17 cellular contexts compared by ENCODE assay signal in genomic region chr2:235537587-235537986, GRCh38. TPM values are rescaled to one million over a fixed set of nuclear protein-coding genes. Genes with fewer than 3 reads are reported as not detected.
A peak's percentile ranks its signal among the peaks of the same experiment; 100 is the strongest.
DNase-seq lines count a peak whose midpoint lies in the region; ATAC-seq, FAIRE-seq and TF ChIP-seq lines count a peak whose summit lies in the region.
"Had no signal": no experiment of that assay in that cellular context is flagged by ENCODE, and none has a peak within 500 bp of the region (broad histone marks: within the 10 kb centered on the region; RNA-seq: fewer than 3 reads in every experiment).

No MANE protein-coding gene starts in this region.

- no TSS peak for BruUV-seq in HepG2 (replicated peaks; lab: Mats Ljungman, UMichigan)

- CTCF ChIA-PET in HepG2 (lab: Yijun Ruan, JAX; ENCODE audit: low intra/inter-chr PET ratio, low total read pairs), result no interaction called here
- CTCF ChIA-PET in activated naive CD4-positive, alpha-beta T cell treated with anti-CD3 and anti-CD28 coated beads for 36 hours (lab: Charles Lee), result interaction anchor here (0.6 kb wide), 1 partner anchor 1609 kb away, joined by 3 read pairs; no protein-coding TSS in a partner anchor

- FAIRE-seq in HepG2 (lab: Jason Lieb, UNC) (no peak), small intestine (lab: Jason Lieb, UNC) (no peak)
- FAIRE-seq: GM12878, GM18507 had no signal

- no peaks in the 10 kb centered on the region for H3K36me3 ChIP-seq in liver (ENCODE audit: control insufficient read depth in 4 of 4, insufficient read depth in 3 of 4, low read depth in 1 of 4, low read length in 3 of 4)
- no peaks in the 10 kb centered on the region for H3K36me3 ChIP-seq in HepG2 (replicated peaks in 1 of 2; ENCODE audit: control insufficient read depth in 1 of 2, insufficient read depth in 2 of 2, low read length in 2 of 2)
- no peaks in the 10 kb centered on the region for H3K36me3 ChIP-seq in osteoblast (ENCODE audit: insufficient read depth, low read length)
- H3K36me3 ChIP-seq in small intestine (ENCODE audit: control insufficient read depth in 2 of 2, insufficient read depth in 2 of 2, low read length in 2 of 2), result no peaks in the 10 kb centered on the region

- H2AFZ ChIP-seq in HepG2 (ENCODE audit: low read length) (no peak overlapping the region), osteoblast (ENCODE audit: low read length) (no peak overlapping the region)
- H2AFZ ChIP-seq: GM23338 had no signal

- H3K9me3 Mint-ChIP-seq in glutamatergic neuron (ENCODE audit: unreplicated experiment), result peaks cover 8% of the 10 kb centered on the region
- H3K9me3 Mint-ChIP-seq in activated naive CD4-positive, alpha-beta T cell treated with anti-CD3 and anti-CD28 coated beads for 36 hours, result no peaks in the 10 kb centered on the region
- H3K9me3 Mint-ChIP-seq: CD4-positive, alpha-beta T cell; GM23338; H9 had no signal

- TF ChIP-seq RAD21 in liver (IDR thresholded peaks at IDR 0.05), result peak; percentile 18 to 28
- TF ChIP-seq RAD21 in HepG2 (CRISPR knock-in tag; IDR thresholded peaks at IDR 0.05), result no peak

- TF ChIP-seq EP300 in HepG2 (IDR thresholded peaks at IDR 0.05; ENCODE audit: low read depth in 2 of 2, low read length in 2 of 2), result no peak
- TF ChIP-seq EP300 in HepG2 (CRISPR knock-in tag; IDR thresholded peaks at IDR 0.05; ENCODE audit: borderline replicate concordance), result no peak

- peak overlapping the region; percentile 18 for H3K27ac Mint-ChIP-seq in glutamatergic neuron (ENCODE audit: unreplicated experiment)
- H3K27ac Mint-ChIP-seq in activated naive CD4-positive, alpha-beta T cell treated with anti-CD3 and anti-CD28 coated beads for 36 hours, result no peak overlapping the region
- H3K27ac Mint-ChIP-seq: B cell; CD4-positive, alpha-beta T cell; GM23338 had no signal

- POLR2A ChIA-PET in HepG2 (lab: Yijun Ruan, JAX), result no interaction called here

- peaks cover 12% of the 10 kb centered on the region for H4K20me1 ChIP-seq in HepG2 (ENCODE audit: insufficient read depth, low read length)
- peaks cover 60% of the 10 kb centered on the region for H4K20me1 ChIP-seq in osteoblast (ENCODE audit: insufficient read depth, low read length)

- H3K36me3 Mint-ChIP-seq in glutamatergic neuron (ENCODE audit: unreplicated experiment), result no peaks in the 10 kb centered on the region
- no peaks in the 10 kb centered on the region for H3K36me3 Mint-ChIP-seq in activated naive CD4-positive, alpha-beta T cell treated with anti-CD3 and anti-CD28 coated beads for 36 hours (ENCODE audit: low read depth)

- H3K4me3 Mint-ChIP-seq in glutamatergic neuron (ENCODE audit: unreplicated experiment), result no peak overlapping the region
- no peak overlapping the region for H3K4me3 Mint-ChIP-seq in activated naive CD4-positive, alpha-beta T cell treated with anti-CD3 and anti-CD28 coated beads for 36 hours
- H3K4me3 Mint-ChIP-seq: B cell; CD4-positive, alpha-beta T cell; GM23338; H9 had no signal

- TF ChIP-seq CTCF in liver (IDR thresholded peaks at IDR 0.05; ENCODE audit: low read depth, low read length, missing input control) (no peak), HepG2 (CRISPR knock-in tag; IDR thresholded peaks at IDR 0.05) (no peak), glutamatergic neuron (IDR thresholded peaks at IDR 0.05; ENCODE audit: partially characterized antibody, unreplicated experiment) (no peak), osteoblast (IDR thresholded peaks at IDR 0.05; ENCODE audit: extremely low read depth, low read depth, low read length) (no peak)

- ATAC-seq in HepG2, result no peak
- ATAC-seq: GM12878, GM23338 had no signal

- H3K9me3 ChIP-seq in liver (ENCODE audit: control insufficient read depth in 4 of 4, low read length in 3 of 4) (no peaks in the 10 kb centered on the region), HepG2 (ENCODE audit: low read length) (no peaks in the 10 kb centered on the region), osteoblast (ENCODE audit: low read depth, low read length) (no peaks in the 10 kb centered on the region), small intestine (ENCODE audit: control insufficient read depth, low read depth) (no peaks in the 10 kb centered on the region)

- no peak for TF ChIP-seq POLR2A in HepG2 (IDR thresholded peaks at IDR 0.05; ENCODE audit: insufficient read depth in 1 of 2, low read depth in 2 of 2, low read length in 2 of 2)

- H3K27me3 Mint-ChIP-seq in glutamatergic neuron (ENCODE audit: unreplicated experiment), result peaks cover 5% of the 10 kb centered on the region
- peaks cover 10% of the 10 kb centered on the region for H3K27me3 Mint-ChIP-seq in activated naive CD4-positive, alpha-beta T cell treated with anti-CD3 and anti-CD28 coated beads for 36 hours (ENCODE audit: low read depth)

- H3K79me2 ChIP-seq in HepG2 (ENCODE audit: insufficient read depth, low read length) (peaks cover 63% of the 10 kb centered on the region), osteoblast (ENCODE audit: insufficient read depth, low read length) (peaks cover 83% of the 10 kb centered on the region)

- H3K4me3 ChIP-seq in liver (ENCODE audit: low read depth in 1 of 3, low read length in 3 of 3) (peak overlapping the region in 1 of 3 donors; percentile 19), HepG2 (replicated peaks in 1 of 3; ENCODE audit: insufficient read depth in 1 of 3, low read depth in 2 of 3, low read length in 3 of 3) (no peak overlapping the region), osteoblast (ENCODE audit: insufficient read depth, low read length) (no peak overlapping the region), small intestine (ENCODE audit: low read depth in 1 of 2, low read length in 2 of 2) (no peak overlapping the region)
- H3K4me3 ChIP-seq: GM12878, GM23338 had no signal

- H3K27ac ChIP-seq in liver (ENCODE audit: low read depth in 1 of 2, low read length in 2 of 2), result peak overlapping the region; percentile 21 to 79
- H3K27ac ChIP-seq in HepG2 (ENCODE audit: extremely low read length, insufficient read depth, low read length), result no peak overlapping the region
- H3K27ac ChIP-seq in osteoblast (ENCODE audit: low read depth, low read length), result no peak overlapping the region
- no peak overlapping the region for H3K27ac ChIP-seq in small intestine (ENCODE audit: low read depth in 1 of 2, low read length in 1 of 2)

- H3K4me2 ChIP-seq in HepG2 (ENCODE audit: low read depth, low read length) (no peak overlapping the region), osteoblast (ENCODE audit: insufficient read depth, low read length) (no peak overlapping the region)
- H3K4me2 ChIP-seq: GM23338 had no signal

- DNase-seq in HepG2 (ENCODE audit: low spot score), result no peak
- DNase-seq in glutamatergic neuron, result no peak
- DNase-seq in osteoblast (ENCODE audit: insufficient read length, low spot score, missing footprints), result peak; percentile 42
- no peak for DNase-seq in small intestine
- DNase-seq in dedifferentiated amniotic fluid mesenchymal stem cell (ENCODE audit: extremely low spot score), result no peak
- no peak for DNase-seq in activated naive CD4-positive, alpha-beta T cell treated with anti-CD3 and anti-CD28 coated beads for 36 hours
- DNase-seq: 8988T; C1 segment of cervical spinal cord; Calu3; CD4-positive, alpha-beta T cell; DMS 273 treated with DMSO at 0.1 percent for 48 hours; H9 had no signal

- WGBS in liver, result 41% methylated on average over 5 of the region's 5 CpGs
- WGBS in HepG2 (ENCODE audit: low lambda C conversion rate), result 92% methylated on average over 5 of the region's 5 CpGs
- WGBS in small intestine, 3 donors, result 26 to 59% (median 42%) methylated on average over 5 of the region's 5 CpGs

- no peak overlapping the region for H3K9ac ChIP-seq in liver (ENCODE audit: low read depth in 1 of 2, low read length in 2 of 2)
- no peak overlapping the region for H3K9ac ChIP-seq in HepG2 (ENCODE audit: insufficient read depth, low read depth, low read length)

- peaks cover 7 to 27% (median 14%) of the 10 kb centered on the region in 4 donors for H3K4me1 ChIP-seq in liver (ENCODE audit: control insufficient read depth in 4 of 4, insufficient read depth in 4 of 4, low read length in 3 of 4)
- H3K4me1 ChIP-seq in HepG2 (ENCODE audit: insufficient read depth, low read length), result peaks cover 73% of the 10 kb centered on the region
- H3K4me1 ChIP-seq in osteoblast (ENCODE audit: insufficient read depth, low read length), result no peaks in the 10 kb centered on the region
- H3K4me1 ChIP-seq in small intestine (ENCODE audit: control insufficient read depth in 2 of 2, insufficient read depth in 1 of 2, low read depth in 1 of 2, low read length in 1 of 2), result peaks cover 9 to 18% of the 10 kb centered on the region in 2 donors

- intact Hi-C loops in HepG2 (cut with micrococcal nuclease; ENCODE audit: unreplicated experiment), result no loop called here
- intact Hi-C loops in activated naive CD4-positive, alpha-beta T cell treated with anti-CD3 and anti-CD28 coated beads for 36 hours (cut with micrococcal nuclease), result no loop called here

- in situ Hi-C loops in HepG2 (cut with HindIII; ENCODE audit: extremely low pct_ligation_motif_present, low pct_unique_long_range_greater_than_20kb), result no loop called here

- peaks cover 54% of the 10 kb centered on the region for H3K4me1 Mint-ChIP-seq in glutamatergic neuron (ENCODE audit: low read depth, unreplicated experiment)
- no peaks in the 10 kb centered on the region for H3K4me1 Mint-ChIP-seq in activated naive CD4-positive, alpha-beta T cell treated with anti-CD3 and anti-CD28 coated beads for 36 hours (ENCODE audit: low read depth)
- H3K4me1 Mint-ChIP-seq: B cell had no signal

- H3K27me3 ChIP-seq in liver (ENCODE audit: control insufficient read depth in 4 of 4, insufficient read depth in 4 of 4, low read length in 3 of 4), result no peaks in the 10 kb centered on the region
- no peaks in the 10 kb centered on the region for H3K27me3 ChIP-seq in HepG2 (ENCODE audit: control insufficient read depth in 1 of 2, insufficient read depth in 2 of 2, low read length in 2 of 2)
- H3K27me3 ChIP-seq in osteoblast (ENCODE audit: insufficient read depth, low read length), result no peaks in the 10 kb centered on the region
- H3K27me3 ChIP-seq in small intestine (ENCODE audit: control insufficient read depth in 2 of 2, insufficient read depth in 2 of 2, low read length in 2 of 2), result no peaks in the 10 kb centered on the region

RNA-seq across cellular contexts. Expression of gene AGAP1, which starts 43.7 kb away (rescaled TPM):
- 1 to 10 TPM; 5.0 to 8.5 TPM for total RNA-seq in liver
- 1 to 10 TPM; 2.0 to 5.8 TPM for polyA plus RNA-seq in liver
- 21.2 and 21.3 TPM in 2 replicates for total RNA-seq in HepG2 (2016; rRNA removed; fragmentation: Illumina TruSeq; extraction: Trizol)
- 15.6 and 16.1 TPM in 2 replicates for total RNA-seq in HepG2 (2016; cell fraction: cytosol; rRNA removed; fragmentation: Illumina TruSeq; extraction: Trizol; ENCODE audit: low read depth)
- total RNA-seq in HepG2 (2016; cell fraction: insoluble cytoplasmic fraction; rRNA removed; fragmentation: Illumina TruSeq; extraction: Trizol), result 20.4 and 23.5 TPM in 2 replicates
- total RNA-seq in HepG2 (2016; cell fraction: membrane; rRNA removed; fragmentation: Illumina TruSeq; extraction: Trizol), result 27.1 and 28.5 TPM in 2 replicates
- 28.8 and 34.0 TPM in 2 replicates for total RNA-seq in HepG2 (2016; cell fraction: nucleus; rRNA removed; fragmentation: Illumina TruSeq; extraction: Trizol)
- 27.5 and 32.7 TPM in 2 replicates for polyA plus RNA-seq in HepG2 (2011; rRNA removed)
- 19.3 and 22.2 TPM in 2 replicates for polyA plus RNA-seq in HepG2 (2011; cell fraction: cytosol; rRNA removed)
- 33.7 and 43.0 TPM in 2 replicates for polyA plus RNA-seq in HepG2 (2011; cell fraction: nucleus; rRNA removed)
- polyA plus RNA-seq in HepG2 (2012), result 20.5 and 29.8 TPM in 2 replicates
- 8.6 and 8.8 TPM in 2 replicates for polyA plus RNA-seq in HepG2 (2016; cell fraction: cytosol; fragmentation: Illumina TruSeq; extraction: Trizol; ENCODE audit: low read depth)
- polyA plus RNA-seq in HepG2 (2016; cell fraction: insoluble cytoplasmic fraction; fragmentation: Illumina TruSeq; extraction: Trizol; ENCODE audit: low read depth), result 21.8 and 25.4 TPM in 2 replicates
- polyA plus RNA-seq in HepG2 (2016; cell fraction: membrane; fragmentation: Illumina TruSeq; extraction: Trizol; ENCODE audit: low read depth), result 26.9 and 28.8 TPM in 2 replicates
- polyA plus RNA-seq in HepG2 (2016; cell fraction: nucleus; fragmentation: Illumina TruSeq; extraction: Trizol; ENCODE audit: insufficient read depth, low read depth), result 22.6 and 25.2 TPM in 2 replicates
- 83.1 and 137 TPM in 2 replicates for polyA minus RNA-seq in HepG2 (2011; rRNA and poly(A)+ RNA removed; ENCODE audit: low replicate concordance)
- 22.7 and 29.5 TPM in 2 replicates for polyA minus RNA-seq in HepG2 (2011; cell fraction: cytosol; rRNA and poly(A)+ RNA removed)
- 111 and 113 TPM in 2 replicates for polyA minus RNA-seq in HepG2 (2011; cell fraction: nucleus; rRNA and poly(A)+ RNA removed)
- total RNA-seq in glutamatergic neuron (ENCODE audit: unreplicated experiment), result 153 TPM
- 18.5 and 19.7 TPM in 2 replicates for total RNA-seq in osteoblast
- polyA plus RNA-seq in small intestine, result 10 to 100 TPM in 2 of 3 donors, 1 to 10 TPM in 1; 9.8 to 15.6 (median 15.4) TPM
- 1 to 10 TPM in 1 of 2 experiments, under 1 TPM in 1; 0.95 to 1.1 TPM for total RNA-seq in activated naive CD4-positive, alpha-beta T cell treated with anti-CD3 and anti-CD28 coated beads for 36 hours
- total RNA-seq: B cell had no signal

Comparison
In these comparisons a context has a peak if more than half of its experiments do, and no peak if none do; other contexts are left out.
1. H3K27ac ChIP-seq: peak in liver (2 of 2); none in HepG2 (single experiment), osteoblast (single experiment) and small intestine (0 of 2).